In the genomic region with DNA sequence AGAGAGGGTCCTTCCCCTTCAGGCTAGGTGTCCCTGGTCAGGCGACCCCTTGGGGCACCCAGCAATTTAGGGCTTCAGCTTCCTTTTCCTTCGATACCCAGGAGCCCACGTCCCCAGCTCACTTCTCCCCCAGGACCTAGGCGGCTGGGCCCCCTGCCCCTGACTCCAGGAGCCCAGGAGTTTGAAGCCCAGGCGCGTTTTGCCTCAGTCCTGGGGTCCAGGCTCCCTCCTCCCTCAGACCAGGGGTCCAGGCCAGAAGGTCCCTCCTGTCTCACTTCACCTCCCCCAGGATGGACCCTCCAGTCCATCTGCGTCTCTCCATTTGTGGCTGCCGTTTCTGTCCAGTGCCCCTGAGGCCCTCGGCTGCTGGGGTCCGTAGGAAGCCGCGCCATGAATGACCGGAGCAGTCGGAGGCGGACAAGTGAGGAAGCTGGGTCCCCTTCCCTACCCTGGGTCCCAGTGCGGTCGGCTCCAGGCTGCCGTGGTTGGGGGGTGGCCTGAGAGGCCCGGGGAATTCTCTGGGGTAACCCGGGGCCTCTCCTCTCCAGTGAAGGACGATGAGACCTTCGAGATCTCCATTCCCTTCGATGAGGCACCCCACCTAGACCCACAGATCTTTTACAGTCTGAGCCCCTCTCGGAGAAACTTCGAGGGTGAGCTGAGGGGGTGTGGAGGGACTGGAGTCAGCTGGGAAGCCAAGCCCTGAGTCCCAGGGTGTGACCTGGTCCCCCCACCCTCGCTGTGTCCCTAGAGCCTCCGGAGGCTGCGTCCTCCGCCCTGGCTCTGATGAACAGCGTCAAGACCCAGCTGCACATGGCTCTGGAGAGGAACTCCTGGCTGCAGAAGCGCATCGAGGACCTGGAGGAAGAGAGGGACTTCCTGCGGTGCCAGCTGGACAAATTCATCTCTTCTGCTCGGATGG, we compare ENCODE assay signal across 8 cellular contexts. TPM values are rescaled to one million over a fixed set of nuclear protein-coding genes. Genes with fewer than 3 reads are reported as not detected.
DNase-seq lines count a peak whose midpoint lies in the region; ATAC-seq and TF ChIP-seq lines count a peak whose summit lies in the region.

No MANE protein-coding gene starts in this region.

- H3K4ac ChIP-seq in neuronal stem cell (ENCODE audit: low read length) = peak overlapping the region; percentile 93

- peak overlapping the region; percentile 87 for H2BK120ac ChIP-seq in neuronal stem cell (ENCODE audit: low read depth, low read length)

- H2BK12ac ChIP-seq in neuronal stem cell (ENCODE audit: low read length) = peak overlapping the region; percentile 95

- no peaks in the 10 kb centered on the region for H4K20me1 ChIP-seq in OCI-LY7 (ENCODE audit: insufficient read depth, low read length)

- H3K18ac ChIP-seq in neuronal stem cell (ENCODE audit: low read length) = peak overlapping the region; percentile 100

- H3K4me2 ChIP-seq in OCI-LY7 (ENCODE audit: low read length) (peak overlapping the region; percentile 98), neuronal stem cell (ENCODE audit: insufficient read depth, low read length, poor library complexity, severe bottlenecking) (peak overlapping the region; percentile 91)

- peak overlapping the region; percentile 55 to 79 (median 74) for H3K4me3 Mint-ChIP-seq in CD4-positive, CD25-positive, alpha-beta regulatory T cell
- peak overlapping the region; percentile 72 for H3K4me3 Mint-ChIP-seq in endodermal cell

- peak overlapping the region; percentile 99 for H2AK5ac ChIP-seq in neuronal stem cell (ENCODE audit: low read depth, low read length)

- no peak for DNase-seq in CD4-positive, CD25-positive, alpha-beta regulatory T cell
- DNase-seq in OCI-LY7 (ENCODE audit: low spot score) (no peak), endodermal cell (no peak), neuronal stem cell (ENCODE audit: low spot score) (no peak), globus pallidus (ENCODE audit: low spot score) (no peak), NCI-H748 (lab: John Stamatoyannopoulos, UW; ENCODE audit: unreplicated experiment) (no peak), NCI-H2171 (lab: John Stamatoyannopoulos, UW) (no peak), AG08396 (ENCODE audit: low spot score) (no peak)

- no peaks in the 10 kb centered on the region for H3K9me2 ChIP-seq in OCI-LY7 (ENCODE audit: insufficient read depth, low read length)

- 81 to 85% methylated on average over 16 to 34 of the region's 34 CpGs for WGBS in endodermal cell (ENCODE audit: insufficient coverage in 1 of 2, insufficient read length in 1 of 2), 2 experiments
- no CpG with 5 or more reads among the region's 34 CpGs for WGBS in neuronal stem cell (ENCODE audit: extremely low coverage in 2 of 2, insufficient read length in 2 of 2, insufficient replicate concordance in 1 of 2), 2 donors

- peak overlapping the region; percentile 80 for H3K23ac ChIP-seq in neuronal stem cell (ENCODE audit: low read depth, low read length, poor library complexity)

- no peak for ATAC-seq in CD4-positive, CD25-positive, alpha-beta regulatory T cell (ENCODE audit: low read depth in 2 of 2)

- peaks cover 6% of the 10 kb centered on the region for H3K27me3 Mint-ChIP-seq in CD4-positive, CD25-positive, alpha-beta regulatory T cell
- peaks cover 2% of the 10 kb centered on the region for H3K27me3 Mint-ChIP-seq in endodermal cell (ENCODE audit: insufficient read depth)

- H3K9me3 ChIP-seq in CD4-positive, CD25-positive, alpha-beta regulatory T cell (ENCODE audit: control insufficient read depth in 2 of 2, low read length in 2 of 2) = no peaks in the 10 kb centered on the region
- no peaks in the 10 kb centered on the region for H3K9me3 ChIP-seq in OCI-LY7 (ENCODE audit: low read length)
- H3K9me3 ChIP-seq in endodermal cell (ENCODE audit: control insufficient read depth, low read length) = no peaks in the 10 kb centered on the region
- H3K9me3 ChIP-seq in neuronal stem cell (replicated peaks in 1 of 2; ENCODE audit: control insufficient read depth in 2 of 2, insufficient read depth in 1 of 2, low read depth in 1 of 2, low read length in 2 of 2) = no peaks in the 10 kb centered on the region

- H3K79me1 ChIP-seq in neuronal stem cell (ENCODE audit: low read depth, low read length) = peaks cover 22% of the 10 kb centered on the region

- peak overlapping the region; percentile 98 for H4K8ac ChIP-seq in neuronal stem cell (ENCODE audit: low read depth, low read length)

- peak overlapping the region; percentile 37 for H2BK15ac ChIP-seq in neuronal stem cell (ENCODE audit: low read length)

- peaks cover 8% of the 10 kb centered on the region for H3K36me3 ChIP-seq in CD4-positive, CD25-positive, alpha-beta regulatory T cell (ENCODE audit: control insufficient read depth, insufficient read depth, low read length)
- peaks cover 61% of the 10 kb centered on the region for H3K36me3 ChIP-seq in OCI-LY7 (ENCODE audit: insufficient read depth, low read length)
- H3K36me3 ChIP-seq in endodermal cell (ENCODE audit: control insufficient read depth, insufficient read depth, low read length) = peaks cover 22% of the 10 kb centered on the region
- H3K36me3 ChIP-seq in neuronal stem cell (replicated peaks in 1 of 2; ENCODE audit: control insufficient read depth in 2 of 2, insufficient read depth in 2 of 2, low read length in 2 of 2) = peaks cover 28 to 43% of the 10 kb centered on the region in 2 donors

- peak overlapping the region; percentile 44 for H2BK5ac ChIP-seq in neuronal stem cell (ENCODE audit: low read length)

- no peak overlapping the region for H3K27ac ChIP-seq in CD4-positive, CD25-positive, alpha-beta regulatory T cell (ENCODE audit: insufficient read depth, low read length, poor library complexity, severe bottlenecking)
- H3K27ac ChIP-seq in OCI-LY7 (ENCODE audit: low read depth, low read length, poor library complexity, severe bottlenecking) (peak overlapping the region; percentile 90), endodermal cell (ENCODE audit: low read depth, low read length) (no peak overlapping the region), neuronal stem cell (replicated peaks; ENCODE audit: low read length) (peak overlapping the region; percentile 33)

- POLR2A ChIA-PET in OCI-LY7 (lab: Charles Lee) = no interaction called here

- no peaks in the 10 kb centered on the region for H3K36me3 Mint-ChIP-seq in CD4-positive, CD25-positive, alpha-beta regulatory T cell
- peaks cover 24% of the 10 kb centered on the region for H3K36me3 Mint-ChIP-seq in endodermal cell (ENCODE audit: low read depth)

- no peak overlapping the region for H2AFZ ChIP-seq in OCI-LY7 (ENCODE audit: low read length)
- H2AFZ ChIP-seq in neuronal stem cell (ENCODE audit: low read length) = peak overlapping the region; percentile 100

- H3K9me3 Mint-ChIP-seq in CD4-positive, CD25-positive, alpha-beta regulatory T cell = no peaks in the 10 kb centered on the region
- no peaks in the 10 kb centered on the region for H3K9me3 Mint-ChIP-seq in endodermal cell

- H4K91ac ChIP-seq in neuronal stem cell (ENCODE audit: low read depth, low read length, poor library complexity) = no peak overlapping the region

- H3K9ac ChIP-seq in endodermal cell (ENCODE audit: extremely low read depth, low read length, poor library complexity, severe bottlenecking) (peak overlapping the region; percentile 68), neuronal stem cell (ENCODE audit: low read depth, low read length, poor library complexity) (peak overlapping the region; percentile 99)

- intact Hi-C loops in OCI-LY7 (cut with micrococcal nuclease; ENCODE audit: unreplicated experiment) = no loop called here

- H3K4me3 ChIP-seq in CD4-positive, CD25-positive, alpha-beta regulatory T cell (ENCODE audit: low read depth, low read length) = no peak overlapping the region
- peak overlapping the region; percentile 72 for H3K4me3 ChIP-seq in OCI-LY7 (ENCODE audit: low read depth, low read length, poor library complexity, severe bottlenecking)
- H3K4me3 ChIP-seq in endodermal cell (ENCODE audit: low read length) = peak overlapping the region; percentile 85
- H3K4me3 ChIP-seq in neuronal stem cell (ENCODE audit: low read length in 2 of 2) = peak overlapping the region; percentile 90

- TF ChIP-seq CTCF in OCI-LY7 (conservative IDR thresholded peaks at IDR 0.05; ENCODE audit: low read length) (no peak), endodermal cell (conservative IDR thresholded peaks at IDR 0.05) (no peak)

- peaks cover 0 to 43% (median 14%) of the 10 kb centered on the region in 4 donors for H3K4me1 Mint-ChIP-seq in CD4-positive, CD25-positive, alpha-beta regulatory T cell
- peaks cover 11% of the 10 kb centered on the region for H3K4me1 Mint-ChIP-seq in endodermal cell

- no TSS peak for BruUV-seq in OCI-LY7 (replicated peaks; lab: Mats Ljungman, UMichigan)

- CTCF ChIA-PET in OCI-LY7 (lab: Charles Lee; ENCODE audit: unreplicated experiment) = no interaction called here

- H3K14ac ChIP-seq in neuronal stem cell (ENCODE audit: low read length) = peak overlapping the region; percentile 89

- H3K79me2 ChIP-seq in OCI-LY7 (ENCODE audit: insufficient read depth, low read depth, low read length) = peaks cover 38% of the 10 kb centered on the region

- H3K27ac Mint-ChIP-seq in CD4-positive, CD25-positive, alpha-beta regulatory T cell = no peak overlapping the region
- H3K27ac Mint-ChIP-seq in endodermal cell = no peak overlapping the region

- peaks cover 33% of the 10 kb centered on the region for H3K4me1 ChIP-seq in CD4-positive, CD25-positive, alpha-beta regulatory T cell (ENCODE audit: control insufficient read depth, insufficient read depth, low read length, poor library complexity, severe bottlenecking)
- H3K4me1 ChIP-seq in OCI-LY7 (ENCODE audit: insufficient read depth, low read length, poor library complexity, severe bottlenecking) = peaks cover 40% of the 10 kb centered on the region
- peaks cover 13% of the 10 kb centered on the region for H3K4me1 ChIP-seq in endodermal cell (ENCODE audit: control insufficient read depth, insufficient read depth, low read length)
- H3K4me1 ChIP-seq in neuronal stem cell (ENCODE audit: control insufficient read depth in 2 of 2, insufficient read depth in 1 of 2, low read depth in 1 of 2, low read length in 2 of 2) = peaks cover 14 to 15% of the 10 kb centered on the region in 2 donors

- H3K27me3 ChIP-seq in CD4-positive, CD25-positive, alpha-beta regulatory T cell (ENCODE audit: control insufficient read depth, insufficient read depth, low read length) = no peaks in the 10 kb centered on the region
- H3K27me3 ChIP-seq in endodermal cell (ENCODE audit: control insufficient read depth, insufficient read depth, low read length, poor library complexity, severe bottlenecking) (no peaks in the 10 kb centered on the region), neuronal stem cell (ENCODE audit: control insufficient read depth in 3 of 3, insufficient read depth in 3 of 3, low read depth in 1 of 3, low read length in 3 of 3) (no peaks in the 10 kb centered on the region)

RNA-seq across cellular contexts. Expression of a gene that starts 0.9 kb away (rescaled TPM):
- total RNA-seq in CD4-positive, CD25-positive, alpha-beta regulatory T cell = 0.99 TPM
- 1 to 10 TPM in 1 of 4 donors, under 1 TPM in 3; 0.22 to 1.0 (median 0.51) TPM for polyA plus RNA-seq in CD4-positive, CD25-positive, alpha-beta regulatory T cell
- total RNA-seq in OCI-LY7 (2014; rRNA removed; shearing (Covaris generic)) = 29.4 and 30.1 TPM in 2 replicates
- 29.0 and 30.9 TPM in 2 replicates for total RNA-seq in OCI-LY7 (2022)
- 10 to 100 TPM; 18.0 to 24.9 TPM for total RNA-seq in endodermal cell
- polyA plus RNA-seq in endodermal cell (2013, experiment 1 of 2) = 16.2 TPM
- polyA plus RNA-seq in endodermal cell (2013, experiment 2 of 2) = 14.6 TPM
- polyA plus RNA-seq in neuronal stem cell (2013, experiment 1 of 2) = 19.8 TPM
- polyA plus RNA-seq in neuronal stem cell (2013, experiment 2 of 2) = 19.8 TPM

RNA-seq across cellular contexts. Expression of a gene that starts 5.5 kb away (rescaled TPM):
- 23.7 TPM for total RNA-seq in CD4-positive, CD25-positive, alpha-beta regulatory T cell
- 10 to 100 TPM; 26.5 to 36.6 (median 35.1) TPM for polyA plus RNA-seq in CD4-positive, CD25-positive, alpha-beta regulatory T cell
- 26.6 and 44.5 TPM in 2 replicates for total RNA-seq in OCI-LY7 (2014; rRNA removed; shearing (Covaris generic))
- 39.7 and 41.8 TPM in 2 replicates for total RNA-seq in OCI-LY7 (2022)
- 10 to 100 TPM; 47.2 to 48.7 TPM for total RNA-seq in endodermal cell
- 41.7 TPM for polyA plus RNA-seq in endodermal cell (2013, experiment 1 of 2)
- 38.5 TPM for polyA plus RNA-seq in endodermal cell (2013, experiment 2 of 2)
- 37.9 TPM for polyA plus RNA-seq in neuronal stem cell (2013, experiment 1 of 2)
- 37.2 TPM for polyA plus RNA-seq in neuronal stem cell (2013, experiment 2 of 2)

RNA-seq across cellular contexts. Expression of a gene that starts 5.9 kb away (rescaled TPM):
- 283 TPM for total RNA-seq in CD4-positive, CD25-positive, alpha-beta regulatory T cell
- 1 to 10 TPM; 7.2 to 9.3 (median 8.2) TPM for polyA plus RNA-seq in CD4-positive, CD25-positive, alpha-beta regulatory T cell
- total RNA-seq in OCI-LY7 (2014; rRNA removed; shearing (Covaris generic)) = 193 and 211 TPM in 2 replicates
- total RNA-seq in OCI-LY7 (2022) (233 and 264 TPM in 2 replicates), endodermal cell (100 to 1,000 TPM; 264 to 293 TPM)
- 180 TPM for polyA plus RNA-seq in endodermal cell (2013, experiment 1 of 2)
- 161 TPM for polyA plus RNA-seq in endodermal cell (2013, experiment 2 of 2)
- polyA plus RNA-seq in neuronal stem cell (2013, experiment 1 of 2) = 155 TPM
- polyA plus RNA-seq in neuronal stem cell (2013, experiment 2 of 2) = 147 TPM

RNA-seq across cellular contexts. Expression of a gene that starts 8.1 kb away (rescaled TPM):
- 30.8 TPM for total RNA-seq in CD4-positive, CD25-positive, alpha-beta regulatory T cell
- polyA plus RNA-seq in CD4-positive, CD25-positive, alpha-beta regulatory T cell = 10 to 100 TPM; 14.3 to 18.9 (median 16.0) TPM
- 17.6 and 24.4 TPM in 2 replicates for total RNA-seq in OCI-LY7 (2014; rRNA removed; shearing (Covaris generic))
- 50.0 and 52.1 TPM in 2 replicates for total RNA-seq in OCI-LY7 (2022)
- total RNA-seq in endodermal cell = 10 to 100 TPM; 27.3 to 38.6 TPM
- 35.6 TPM for polyA plus RNA-seq in endodermal cell (2013, experiment 1 of 2)
- polyA plus RNA-seq in endodermal cell (2013, experiment 2 of 2) = 31.7 TPM
- 42.3 TPM for polyA plus RNA-seq in neuronal stem cell (2013, experiment 1 of 2)
- 43.4 TPM for polyA plus RNA-seq in neuronal stem cell (2013, experiment 2 of 2)

RNA-seq across cellular contexts. Expression of a gene that starts 24.6 kb away (rescaled TPM):
- total RNA-seq in CD4-positive, CD25-positive, alpha-beta regulatory T cell = 11.1 TPM
- polyA plus RNA-seq in CD4-positive, CD25-positive, alpha-beta regulatory T cell = 1 to 10 TPM; 1.0 to 2.4 (median 1.6) TPM
- 3.4 and 6.6 TPM in 2 replicates for total RNA-seq in OCI-LY7 (2014; rRNA removed; shearing (Covaris generic))
- total RNA-seq in OCI-LY7 (2022) = 4.0 and 5.4 TPM in 2 replicates
- total RNA-seq in endodermal cell = 10 to 100 TPM in 1 of 2 donors, 1 to 10 TPM in 1; 7.2 to 10.7 TPM
- 15.0 TPM for polyA plus RNA-seq in endodermal cell (2013, experiment 1 of 2)
- polyA plus RNA-seq in endodermal cell (2013, experiment 2 of 2) = 13.7 TPM
- polyA plus RNA-seq in neuronal stem cell (2013, experiment 1 of 2) = 6.9 TPM
- polyA plus RNA-seq in neuronal stem cell (2013, experiment 2 of 2) = 6.6 TPM

Comparison
In these comparisons a context has a peak if more than half of its experiments do, and no peak if none do; other contexts are left out.
1. H3K27ac ChIP-seq: peak in OCI-LY7 (single experiment) and neuronal stem cell (single experiment); none in CD4-positive, CD25-positive, alpha-beta regulatory T cell (single experiment) and endodermal cell (single experiment).